8 cellular contexts compared by ENCODE assay signal in genomic region chr5:123512631-123513461, GRCh38. TPM values are rescaled to one million over a fixed set of nuclear protein-coding genes. Genes with fewer than 3 reads are reported as not detected.
DNase-seq lines count a peak whose midpoint lies in the region; ATAC-seq and TF ChIP-seq lines count a peak whose summit lies in the region.

No MANE protein-coding gene starts in this region.

- H3K4me1 Mint-ChIP-seq in activated naive CD4-positive, alpha-beta T cell treated with anti-CD3 and anti-CD28 coated beads, Interleukin-2, amount 50 U/mL, for 24 hours: peaks cover 59% of the 10 kb centered on the region

- H3K4me3 Mint-ChIP-seq in activated naive CD4-positive, alpha-beta T cell treated with anti-CD3 and anti-CD28 coated beads, Interleukin-2, amount 50 U/mL, for 24 hours: peak overlapping the region; percentile 94

- H3K9me3 ChIP-seq in heart right ventricle: no peaks in the 10 kb centered on the region

- peak; percentile 25 for DNase-seq in A172 (ENCODE audit: low spot score)
- DNase-seq in RWPE1 (ENCODE audit: low spot score): peak; percentile 41
- peak; percentile 29 to 43 for DNase-seq in heart right ventricle
- DNase-seq in posterior cingulate gyrus: peak in 6 of 10 donors; percentile 9 to 87 (median 54)
- DNase-seq in COR-L47 (lab: John Stamatoyannopoulos, UW): no peak

- intact Hi-C loops in heart right ventricle (cut with DNase I): loop anchor here in 5 of 10 donors (1.0 to 10.0 kb wide), 9 partner anchors 62 to 99 kb away; partner anchors contain the start of gene CEP120 (in 4 of the 5)
- intact Hi-C loops in posterior cingulate gyrus (cut with DNase I): loop anchor here (2.0 kb wide), 1 partner anchor 90 kb away; the partner anchor contains the start of gene CEP120

- ATAC-seq in GM18858 (IDR thresholded peaks at IDR 0.05; ENCODE audit: unreplicated experiment): peak; percentile 21
- ATAC-seq in HG03103 (IDR thresholded peaks at IDR 0.05; ENCODE audit: low read depth, unreplicated experiment): peak; percentile 16
- ATAC-seq in heart right ventricle: peak in 3 of 8 donors; percentile 4 to 21 (median 10)

- H3K4me1 ChIP-seq in heart right ventricle: peaks cover 0 to 37% (median 16%) of the 10 kb centered on the region in 9 donors

- H3K9me3 Mint-ChIP-seq in activated naive CD4-positive, alpha-beta T cell treated with anti-CD3 and anti-CD28 coated beads, Interleukin-2, amount 50 U/mL, for 24 hours: no peaks in the 10 kb centered on the region

- POLR2A ChIA-PET in RWPE1 (lab: Yijun Ruan, JAX; ENCODE audit: low non-redundant PET): interaction anchor here (0.5 to 1.4 kb wide), 2 partner anchors 26 to 90 kb away, joined by 3 to 5 read pairs; partner anchors contain the start of gene CEP120

- no peak for TF ChIP-seq CTCF in RWPE1 (conservative IDR thresholded peaks at IDR 0.05; ENCODE audit: low read depth)
- no peak for TF ChIP-seq CTCF in heart right ventricle (IDR thresholded peaks at IDR 0.05)

- H3K27ac ChIP-seq in RWPE1: peak overlapping the region; percentile 94
- peak overlapping the region; percentile 83 to 97 (median 95) for H3K27ac ChIP-seq in heart right ventricle

- H3K4me3 ChIP-seq in heart right ventricle: peak overlapping the region; percentile 66 to 93 (median 78)

- H3K27me3 ChIP-seq in heart right ventricle: no peaks in the 10 kb centered on the region

- H3K27ac Mint-ChIP-seq in activated naive CD4-positive, alpha-beta T cell treated with anti-CD3 and anti-CD28 coated beads, Interleukin-2, amount 50 U/mL, for 24 hours: peak overlapping the region; percentile 94

- H3K36me3 Mint-ChIP-seq in activated naive CD4-positive, alpha-beta T cell treated with anti-CD3 and anti-CD28 coated beads, Interleukin-2, amount 50 U/mL, for 24 hours: peaks cover 3% of the 10 kb centered on the region

- H3K36me3 ChIP-seq in heart right ventricle: no peaks in the 10 kb centered on the region

- WGBS in heart right ventricle, 2 donors: 0 to 1% methylated on average over 36 to 46 of the region's 46 CpGs

- no peaks in the 10 kb centered on the region for H3K27me3 Mint-ChIP-seq in activated naive CD4-positive, alpha-beta T cell treated with anti-CD3 and anti-CD28 coated beads, Interleukin-2, amount 50 U/mL, for 24 hours

- CTCF ChIA-PET in RWPE1 (lab: Yijun Ruan, JAX): interaction anchor here (0.6 to 1.0 kb wide), 3 partner anchors 23 to 90 kb away, joined by 3 to 5 read pairs (median 3); partner anchors contain the start of gene CEP120

RNA-seq across cellular contexts. Expression of gene CSNK1G3, which starts 0.9 kb away (rescaled TPM):
- total RNA-seq in A172 (2014; rRNA removed; shearing (Covaris generic)): 65.5 and 77.0 TPM in 2 replicates
- total RNA-seq in heart right ventricle: 10 to 100 TPM; 19.7 to 30.9 (median 25.7) TPM
- 1 to 10 TPM; 5.0 to 6.8 TPM for polyA plus RNA-seq in heart right ventricle
